Comparison of ENCODE assay signal across 25 cellular contexts in genomic region chr16:5977329-5977728, GRCh38.
"Had no signal": no experiment of that assay in that cellular context is flagged by ENCODE, and none has a peak within 500 bp of the region (broad histone marks: within the 10 kb centered on the region; RNA-seq: fewer than 3 reads in every experiment).

No MANE protein-coding gene starts in this region.

- H3K4me1 ChIP-seq: SJCRH30 had no signal

- DNase-seq: activated CD4-positive, alpha-beta memory T cell treated with anti-CD3 and anti-CD28 coated beads for 36 hours; activated CD4-positive, alpha-beta T cell treated with anti-CD3 and anti-CD28 coated beads, Interleukin-2, amount 10 ng/mL, durations not matched to agents 7 days and 5 days; activated CD4-positive, CD25-positive, alpha-beta regulatory T cell; activated CD8-positive, alpha-beta memory T cell treated with anti-CD3 and anti-CD28 coated beads for 24 hours; activated effector memory CD4-positive, alpha-beta T cell treated with anti-CD3 and anti-CD28 coated beads, Interleukin-2, amount 50 U/mL, for 16 hours; activated naive CD4-positive, alpha-beta T cell treated with anti-CD3 and anti-CD28 coated beads for 36 hours; activated T-cell treated with anti-CD3 and anti-CD28 coated beads, Interleukin-2, amount 50 U/mL, for 4 hours; amygdala; Karpas-422; MM.1S; NCI-H1694; NCI-H2029 treated with DMSO at 0.1 percent for 48 hours; NCI-H226; NCI-H526 treated with DMSO at 0.1 percent for 48 hours; OCI-M1; Right ventricle myocardium superior; SJCRH30; SK-N-SH; T-helper 1 cell had no signal

- ATAC-seq: activated T-cell treated with anti-CD3 and anti-CD28 coated beads, Interleukin-2, amount 50 U/mL, for 4 hours; Panc1 had no signal

- H3K4me2 ChIP-seq: SK-N-SH had no signal

- H3K4me1 Mint-ChIP-seq: activated CD4-positive, alpha-beta T cell treated with anti-CD3 and anti-CD28 coated beads, Interleukin-2, amount 10 ng/mL, durations not matched to agents 7 days and 5 days; brain; central memory CD8-positive, alpha-beta T cell had no signal

- H3K9me3 Mint-ChIP-seq: activated naive CD4-positive, alpha-beta T cell treated with anti-CD3 and anti-CD28 coated beads for 36 hours; activated T-cell treated with anti-CD3 and anti-CD28 coated beads, Interleukin-2, amount 50 U/mL, for 4 hours; brain had no signal

- H3K27ac ChIP-seq: RWPE1, SJCRH30, VCaP had no signal

- H3K4me3 Mint-ChIP-seq: activated CD4-positive, alpha-beta memory T cell treated with anti-CD3 and anti-CD28 coated beads for 36 hours; activated CD4-positive, alpha-beta T cell treated with anti-CD3 and anti-CD28 coated beads, Interleukin-2, amount 10 ng/mL, durations not matched to agents 7 days and 5 days; activated naive CD4-positive, alpha-beta T cell treated with anti-CD3 and anti-CD28 coated beads for 36 hours; activated naive CD8-positive, alpha-beta T cell; activated T-cell treated with anti-CD3 and anti-CD28 coated beads, Interleukin-2, amount 50 U/mL, for 4 hours; brain; central memory CD8-positive, alpha-beta T cell had no signal

- H3K27ac Mint-ChIP-seq: activated CD4-positive, alpha-beta memory T cell treated with anti-CD3 and anti-CD28 coated beads for 36 hours; activated CD4-positive, alpha-beta T cell treated with anti-CD3 and anti-CD28 coated beads, Interleukin-2, amount 10 ng/mL, durations not matched to agents 7 days and 5 days; activated naive CD4-positive, alpha-beta T cell treated with anti-CD3 and anti-CD28 coated beads for 36 hours; activated naive CD8-positive, alpha-beta T cell; brain had no signal

- H3K36me3 Mint-ChIP-seq: activated CD4-positive, alpha-beta memory T cell treated with anti-CD3 and anti-CD28 coated beads for 36 hours; activated naive CD8-positive, alpha-beta T cell; brain had no signal

- H3K27me3 ChIP-seq: SJCRH30 had no signal

- H3K9me3 ChIP-seq: SJCRH30, SK-N-SH had no signal

- H3K27me3 Mint-ChIP-seq: activated CD4-positive, alpha-beta memory T cell treated with anti-CD3 and anti-CD28 coated beads for 36 hours; activated CD4-positive, alpha-beta T cell treated with anti-CD3 and anti-CD28 coated beads, Interleukin-2, amount 10 ng/mL, durations not matched to agents 7 days and 5 days; activated naive CD8-positive, alpha-beta T cell; central memory CD8-positive, alpha-beta T cell had no signal

- H3K4me3 ChIP-seq: SJCRH30 had no signal

- H3K36me3 ChIP-seq: SJCRH30 had no signal

- H3K9me2 ChIP-seq: SK-N-SH had no signal
